ENCODE assay signal across 1 cellular context in genomic region chr11:3058753-3059664, GRCh38.
A peak's percentile ranks its signal among the peaks of the same experiment; 100 is the strongest.
TF ChIP-seq lines count a peak whose summit lies in the region.

No MANE protein-coding gene starts in this region.

TF ChIP-seq in K562, 482 proteins besides CTCF, POLR2A, EP300 and RAD21 (continued from another document and continues in another):
- TF ChIP-seq ZNF511 (CRISPR knock-in tag; IDR thresholded peaks at IDR 0.05) (no peak), ZNF280B (CRISPR knock-in tag; IDR thresholded peaks at IDR 0.05) (no peak), BRD4 (IDR thresholded peaks at IDR 0.05) (no peak), TCF15 (CRISPR knock-in tag; IDR thresholded peaks at IDR 0.05) (no peak), HMBOX1 (IDR thresholded peaks at IDR 0.05) (no peak), ZNF253 (CRISPR knock-in tag; conservative IDR thresholded peaks at IDR 0.05) (no peak), MYBL2 (IDR thresholded peaks at IDR 0.05; ENCODE audit: low read depth) (no peak), MYBL2 (CRISPR knock-in tag; IDR thresholded peaks at IDR 0.05; ENCODE audit: borderline replicate concordance) (no peak), MCM7 (IDR thresholded peaks at IDR 0.05) (no peak), RERE (CRISPR knock-in tag; IDR thresholded peaks at IDR 0.05; ENCODE audit: borderline replicate concordance) (no peak), SOX6 (IDR thresholded peaks at IDR 0.05) (peak; percentile 49; the same call in 1 of the 2 replicates), ILF3 (IDR thresholded peaks at IDR 0.05; ENCODE audit: borderline replicate concordance) (no peak), TSC22D4 (tag; IDR thresholded peaks at IDR 0.05) (no peak), ZNF174 (CRISPR knock-in tag; IDR thresholded peaks at IDR 0.05) (no peak), TRIM24 (IDR thresholded peaks at IDR 0.05) (0 out of 4 replicates have a peak, but pooled peaks of 1 of the 2 experiments have one; percentile 9), RBFOX2 (IDR thresholded peaks at IDR 0.05; ENCODE audit: low read depth, low read length) (0 out of 2 replicates have a peak, but pooled peaks have one; percentile 29), CREBBP (IDR thresholded peaks at IDR 0.05; ENCODE audit: low read depth, low read length) (no peak), HNRNPK (IDR thresholded peaks at IDR 0.05; ENCODE audit: low read depth, low read length, poor library complexity, severe bottlenecking) (no peak), ARID3A (IDR thresholded peaks at IDR 0.05; ENCODE audit: borderline replicate concordance, low read depth, low read length) (no peak), MITF (IDR thresholded peaks at IDR 0.05) (0 out of 2 replicates have a peak, but pooled peaks have one; percentile 36), HCFC1 (IDR thresholded peaks at IDR 0.05; ENCODE audit: low read depth, low read length) (0 out of 2 replicates have a peak, but pooled peaks have one; percentile 9), HMG20B (CRISPR knock-in tag; IDR thresholded peaks at IDR 0.05) (no peak), CREB5 (CRISPR knock-in tag; IDR thresholded peaks at IDR 0.05) (no peak), IRF9 (tag; IDR thresholded peaks at IDR 0.05) (no peak), THRB (CRISPR knock-in tag; conservative IDR thresholded peaks at IDR 0.05) (no peak), ZNF589 (CRISPR knock-in tag; IDR thresholded peaks at IDR 0.05; ENCODE audit: low read depth) (no peak), HDAC3 (IDR thresholded peaks at IDR 0.05; ENCODE audit: borderline replicate concordance, partially characterized antibody) (no peak), EGR1 (conservative IDR thresholded peaks at IDR 0.05) (no peak), ZNF124 (CRISPR knock-in tag; IDR thresholded peaks at IDR 0.05) (no peak), ATF4 (CRISPR knock-in tag; IDR thresholded peaks at IDR 0.05) (no peak), SMARCC2 (IDR thresholded peaks at IDR 0.05; ENCODE audit: low read depth) (0 out of 2 replicates have a peak, but pooled peaks have one; percentile 75), GTF2A2 (tag; IDR thresholded peaks at IDR 0.05) (no peak), MCM3 (IDR thresholded peaks at IDR 0.05) (no peak), RB1 (IDR thresholded peaks at IDR 0.05; ENCODE audit: low read depth) (no peak)
